9 cellular contexts compared by ENCODE assay signal in the genomic region with DNA sequence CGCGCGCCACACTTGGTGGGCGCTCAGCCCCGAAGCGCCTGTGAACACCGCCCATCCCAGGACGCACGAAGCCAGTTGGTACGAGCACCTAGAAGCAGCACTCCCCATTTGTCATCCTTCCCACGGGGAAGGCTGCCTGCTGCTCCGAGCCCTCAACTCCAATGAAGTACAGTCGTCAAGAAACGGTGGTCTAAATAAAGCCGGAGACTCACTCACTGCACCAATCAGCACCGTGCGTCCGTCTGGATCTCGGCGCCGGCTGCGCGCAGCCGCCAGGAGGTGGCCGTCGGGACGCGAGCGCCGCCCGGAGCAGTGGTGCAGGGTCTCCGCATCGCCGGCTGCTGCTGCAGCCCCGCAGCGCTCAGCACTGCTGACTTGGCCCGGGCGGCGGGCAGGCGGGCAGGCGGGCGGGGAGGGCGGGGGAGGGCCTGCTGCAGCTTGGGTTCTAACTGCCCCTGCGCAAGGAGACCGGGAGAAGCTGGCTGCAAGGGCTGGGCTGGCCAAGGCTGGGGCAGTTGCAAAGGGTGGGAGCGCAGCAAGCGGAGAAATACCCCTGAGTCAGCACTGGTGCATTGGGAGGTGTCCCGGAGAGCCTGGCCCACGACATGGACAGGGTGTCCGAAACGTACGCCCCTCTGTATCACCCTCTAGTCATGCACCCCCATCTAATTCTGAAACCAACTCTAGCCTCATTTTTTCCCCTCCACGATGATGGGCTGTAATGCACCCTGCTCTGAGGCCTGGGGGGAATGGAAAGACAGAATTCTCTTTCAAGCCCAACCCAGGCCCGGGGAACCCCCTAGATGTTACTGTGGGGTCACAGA. TPM values are rescaled to one million over a fixed set of nuclear protein-coding genes. Genes with fewer than 3 reads are reported as not detected.
A peak's percentile ranks its signal among the peaks of the same experiment; 100 is the strongest.
DNase-seq lines count a peak whose midpoint lies in the region; ATAC-seq and TF ChIP-seq lines count a peak whose summit lies in the region.
"Had no signal": no experiment of that assay in that cellular context is flagged by ENCODE, and none has a peak within 500 bp of the region (broad histone marks: within the 10 kb centered on the region; RNA-seq: fewer than 3 reads in every experiment).

No MANE protein-coding gene starts in this region.

- no peaks in the 10 kb centered on the region for H3K79me2 ChIP-seq in OCI-LY1 (ENCODE audit: insufficient read depth, low read length)

- no peaks in the 10 kb centered on the region for H3K9me2 ChIP-seq in OCI-LY1 (ENCODE audit: low read depth, low read length)

- H3K9me3 ChIP-seq in OCI-LY1 (ENCODE audit: low read length) (no peaks in the 10 kb centered on the region), cardiac muscle cell (ENCODE audit: low read depth) (no peaks in the 10 kb centered on the region)

- H3K36me3 ChIP-seq in OCI-LY1 (ENCODE audit: insufficient read depth, low read length): no peaks in the 10 kb centered on the region
- H3K36me3 ChIP-seq in cardiac muscle cell: no peaks in the 10 kb centered on the region

- no peak overlapping the region for H3K9ac ChIP-seq in OCI-LY1 (ENCODE audit: low read length)

- no peaks in the 10 kb centered on the region for H3F3A ChIP-seq in OCI-LY1 (ENCODE audit: insufficient read depth, low read length)

- H3K4me1 ChIP-seq in OCI-LY1 (ENCODE audit: insufficient read depth, low read length, severe bottlenecking) (no peaks in the 10 kb centered on the region), cardiac muscle cell (ENCODE audit: low read depth) (peaks cover 12% of the 10 kb centered on the region)

- peak; percentile 16 for TF ChIP-seq CTCF in GM10266 (IDR thresholded peaks at IDR 0.05; ENCODE audit: control insufficient read depth, insufficient read depth, low read depth, missing control alignments)
- TF ChIP-seq CTCF in OCI-LY1 (IDR thresholded peaks at IDR 0.05; ENCODE audit: low read length): 0 out of 2 replicates have a peak, but pooled peaks have one; percentile 5
- TF ChIP-seq CTCF in cardiac muscle cell (IDR thresholded peaks at IDR 0.05; ENCODE audit: low read depth, low read length): peak; percentile 30

- ATAC-seq in HG03457 (IDR thresholded peaks at IDR 0.05; ENCODE audit: unreplicated experiment) (no peak), GM21737 (IDR thresholded peaks at IDR 0.05; ENCODE audit: unreplicated experiment) (no peak)

- no peak for DNase-seq in GM10266 (ENCODE audit: extremely low spot score)
- DNase-seq in cardiac muscle cell (ENCODE audit: low read depth in 1 of 2, low spot score in 1 of 2): peak; percentile 58 to 86
- no peak for DNase-seq in skeletal muscle cell (ENCODE audit: low read depth)
- DNase-seq in UCSD-AML1 (lab: John Stamatoyannopoulos, UW; ENCODE audit: unreplicated experiment): no peak
- DNase-seq in G401 (ENCODE audit: low spot score): no peak

- in situ Hi-C loops in G401 (cut with HindIII; ENCODE audit: low sequenced_read_pairs): no loop called here

- peaks cover 26% of the 10 kb centered on the region for H3K27me3 ChIP-seq in OCI-LY1 (ENCODE audit: insufficient read depth, low read length)
- H3K27me3 ChIP-seq in cardiac muscle cell: peaks cover 72% of the 10 kb centered on the region

- no peak overlapping the region for H3K27ac ChIP-seq in OCI-LY1 (ENCODE audit: low read depth, low read length, poor library complexity, severe bottlenecking)
- no peak overlapping the region for H3K27ac ChIP-seq in cardiac muscle cell

- H3K4me3 ChIP-seq in OCI-LY1 (ENCODE audit: low read depth, low read length, poor library complexity, severe bottlenecking) (no peak overlapping the region), cardiac muscle cell (no peak overlapping the region), skeletal muscle cell (ENCODE audit: low read depth, low read length) (peak overlapping the region; percentile 29)
- H3K4me3 ChIP-seq: lung had no signal

- no peak overlapping the region for H3K4me2 ChIP-seq in OCI-LY1 (ENCODE audit: low read length)

- H2AFZ ChIP-seq in OCI-LY1 (ENCODE audit: low read length): no peak overlapping the region

- H4K20me1 ChIP-seq in OCI-LY1 (ENCODE audit: insufficient read depth, low read length): no peaks in the 10 kb centered on the region

RNA-seq across cellular contexts. Expression of gene H6PD, which starts 35.8 kb away (rescaled TPM):
- 29.8 and 41.4 TPM in 2 replicates for total RNA-seq in cardiac muscle cell
- 13.7 and 20.1 TPM in 2 replicates for polyA plus RNA-seq in cardiac muscle cell
- 14.0 and 17.6 TPM in 2 replicates for total RNA-seq in G401 (2014; rRNA removed; shearing (Covaris generic))

Comparison
In these comparisons a context has a peak if more than half of its experiments do, and no peak if none do; other contexts are left out.
1. DNase-seq: peak in cardiac muscle cell (2 of 2); none in GM10266 (single experiment), skeletal muscle cell (single experiment), UCSD-AML1 (single experiment) and G401 (single experiment).
2. Peak in every context shown above with its lines, with median percentiles within 50 percentile points of each other: CTCF ChIP-seq.